ENCODE assay signal across 1 cellular context in the genomic region with DNA sequence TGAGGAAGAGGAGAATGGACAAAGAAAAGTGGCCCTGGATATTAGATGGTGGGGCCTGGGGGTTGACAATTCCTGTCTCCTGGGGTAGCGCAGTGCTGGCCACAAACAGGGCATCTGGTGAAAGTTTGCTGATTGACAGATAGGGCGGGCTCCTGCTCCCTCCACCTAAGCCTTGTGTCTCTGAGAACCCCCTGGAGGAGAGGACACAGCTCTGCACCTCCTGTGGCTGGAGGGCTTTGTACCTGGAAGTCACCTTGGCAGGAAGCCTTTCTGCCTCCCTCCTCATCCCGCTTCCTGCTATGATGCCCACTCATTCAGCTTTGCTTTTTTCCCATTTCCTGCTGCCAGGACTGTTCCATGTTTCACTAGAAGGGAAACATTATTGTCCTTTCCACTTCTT.
TF ChIP-seq lines count a peak whose summit lies in the region.

No MANE protein-coding gene starts in this region.

TF ChIP-seq in WTC11, 78 proteins besides CTCF, POLR2A, EP300 and RAD21 (continued from another document):
- TF ChIP-seq, protein P1, sequence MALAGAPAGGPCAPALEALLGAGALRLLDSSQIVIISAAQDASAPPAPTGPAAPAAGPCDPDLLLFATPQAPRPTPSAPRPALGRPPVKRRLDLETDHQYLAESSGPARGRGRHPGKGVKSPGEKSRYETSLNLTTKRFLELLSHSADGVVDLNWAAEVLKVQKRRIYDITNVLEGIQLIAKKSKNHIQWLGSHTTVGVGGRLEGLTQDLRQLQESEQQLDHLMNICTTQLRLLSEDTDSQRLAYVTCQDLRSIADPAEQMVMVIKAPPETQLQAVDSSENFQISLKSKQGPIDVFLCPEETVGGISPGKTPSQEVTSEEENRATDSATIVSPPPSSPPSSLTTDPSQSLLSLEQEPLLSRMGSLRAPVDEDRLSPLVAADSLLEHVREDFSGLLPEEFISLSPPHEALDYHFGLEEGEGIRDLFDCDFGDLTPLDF (CRISPR knock-in tag; IDR thresholded peaks at IDR 0.05) = no peak
- TF ChIP-seq ZNF121 (CRISPR knock-in tag; IDR thresholded peaks at IDR 0.05) (no peak), SP1 (CRISPR knock-in tag; conservative IDR thresholded peaks at IDR 0.05) (no peak), OVOL2 (CRISPR knock-in tag; IDR thresholded peaks at IDR 0.05; ENCODE audit: borderline replicate concordance) (no peak), NR2C2 (CRISPR knock-in tag; IDR thresholded peaks at IDR 0.05) (no peak), ZNF532 (CRISPR knock-in tag; IDR thresholded peaks at IDR 0.05; ENCODE audit: borderline replicate concordance) (no peak), ZNF416 (CRISPR knock-in tag; IDR thresholded peaks at IDR 0.05) (no peak), FOXK1 (CRISPR knock-in tag; IDR thresholded peaks at IDR 0.05) (no peak), RELA (CRISPR knock-in tag; IDR thresholded peaks at IDR 0.05; ENCODE audit: borderline replicate concordance) (no peak)
- TF ChIP-seq, protein P2, sequence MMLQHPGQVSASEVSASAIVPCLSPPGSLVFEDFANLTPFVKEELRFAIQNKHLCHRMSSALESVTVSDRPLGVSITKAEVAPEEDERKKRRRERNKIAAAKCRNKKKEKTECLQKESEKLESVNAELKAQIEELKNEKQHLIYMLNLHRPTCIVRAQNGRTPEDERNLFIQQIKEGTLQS (CRISPR knock-in tag; conservative IDR thresholded peaks at IDR 0.05) = no peak
- TF ChIP-seq, protein P3, sequence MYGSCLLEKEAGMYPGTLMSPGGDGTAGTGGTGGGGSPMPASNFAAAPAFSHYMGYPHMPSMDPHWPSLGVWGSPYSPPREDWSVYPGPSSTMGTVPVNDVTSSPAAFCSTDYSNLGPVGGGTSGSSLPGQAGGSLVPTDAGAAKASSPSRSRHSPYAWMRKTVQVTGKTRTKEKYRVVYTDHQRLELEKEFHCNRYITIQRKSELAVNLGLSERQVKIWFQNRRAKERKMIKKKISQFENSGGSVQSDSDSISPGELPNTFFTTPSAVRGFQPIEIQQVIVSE (CRISPR knock-in tag; IDR thresholded peaks at IDR 0.05; ENCODE audit: borderline replicate concordance) = no peak
TF ChIP-seq in WTC11: peak in this region for 0.
